8 cellular contexts compared by ENCODE assay signal in the genomic region with DNA sequence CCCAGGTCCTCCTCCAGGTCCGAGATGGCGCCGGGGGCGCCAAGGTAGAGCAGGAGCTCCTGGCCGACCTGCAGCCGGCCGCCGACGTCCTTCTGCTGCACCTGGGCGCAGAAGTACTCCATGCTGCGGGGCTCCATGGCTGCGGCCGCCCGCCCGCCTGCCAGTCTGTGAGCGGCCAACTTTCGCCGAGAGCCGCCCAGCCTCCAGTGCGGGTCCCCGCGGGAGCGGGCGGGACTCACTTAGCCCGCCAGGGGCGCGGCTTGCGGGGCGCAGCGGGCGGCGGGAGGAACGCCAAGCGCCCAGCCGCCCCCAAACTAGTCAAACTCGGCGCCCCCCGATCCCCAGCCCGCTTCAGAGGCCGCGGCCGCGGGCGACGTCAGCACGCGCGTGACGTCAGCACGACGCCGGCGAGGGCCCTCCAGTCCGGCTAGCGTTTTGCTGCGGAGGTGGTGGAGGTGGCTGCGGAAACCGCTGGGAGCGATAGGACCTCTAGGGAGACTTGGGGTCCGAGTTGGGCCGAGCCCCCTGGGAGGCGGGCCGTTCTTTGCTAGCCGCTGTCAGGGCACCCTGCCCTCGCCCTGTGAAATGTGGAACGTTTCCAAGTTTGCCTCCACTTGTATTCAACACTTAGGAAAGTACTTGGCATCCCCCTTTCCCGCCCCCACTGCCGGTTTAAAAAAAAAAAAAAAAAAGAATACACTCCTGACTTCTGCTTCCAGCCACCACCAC. TPM values are rescaled to one million over a fixed set of nuclear protein-coding genes. Genes with fewer than 3 reads are reported as not detected.
DNase-seq lines count a peak whose midpoint lies in the region; ATAC-seq, FAIRE-seq and TF ChIP-seq lines count a peak whose summit lies in the region.

A gene (minus strand): TSS at position 389 of the 729 bp plus-strand sequence. CDS start 252 bp downstream, at position 137.

- intact Hi-C loops in left cardiac atrium (cut with DNase I): loop anchor here in 1 of 2 donors (2.0 to 5.0 kb wide), 2 partner anchors 69 to 81 kb away; no protein-coding TSS in a partner anchor
- intact Hi-C loops in upper lobe of right lung (cut with DNase I): loop anchor here (10.0 kb wide), 1 partner anchor 83 kb away; no protein-coding TSS in a partner anchor

- 0 to 1% (median 0%) methylated on average over 58 to 68 of the region's 68 CpGs for WGBS in adipose tissue, 3 donors

- H3K4me1 ChIP-seq in upper lobe of right lung: peaks cover 12% of the 10 kb centered on the region

- TF ChIP-seq CTCF in progenitor cell of endocrine pancreas (IDR thresholded peaks at IDR 0.05; ENCODE audit: unreplicated experiment): peak; percentile 36
- no peak for TF ChIP-seq CTCF in upper lobe of right lung (IDR thresholded peaks at IDR 0.05)

- H3K27ac Mint-ChIP-seq in T-cell (peak within 1 kb of the TSS; percentile 97 to 99), progenitor cell of endocrine pancreas (peak within 1 kb of the TSS; percentile 98)

- no peaks in the 10 kb centered on the region for H3K27me3 Mint-ChIP-seq in T-cell
- H3K27me3 Mint-ChIP-seq in progenitor cell of endocrine pancreas: peaks cover 12% of the 10 kb centered on the region

- ATAC-seq in HG02763 (IDR thresholded peaks at IDR 0.05; ENCODE audit: unreplicated experiment): peak; percentile 97
- peak; percentile 89 to 93 (median 92) for ATAC-seq in T-cell (replicated peaks in 1 of 4)
- peak; percentile 97 to 98 for ATAC-seq in left cardiac atrium
- ATAC-seq in upper lobe of right lung: peak; percentile 97

- TF ChIP-seq POLR2A in GM12892 (IDR thresholded peaks at IDR 0.05; ENCODE audit: low read depth, low read length): peak; percentile 81

- H3K27ac ChIP-seq in adipose tissue (ENCODE audit: low read depth, low read length) (peak within 1 kb of the TSS; percentile 75), upper lobe of right lung (peak within 1 kb of the TSS; percentile 97)

- H3K36me3 Mint-ChIP-seq in T-cell: no peaks in the 10 kb centered on the region
- no peaks in the 10 kb centered on the region for H3K36me3 Mint-ChIP-seq in progenitor cell of endocrine pancreas (ENCODE audit: insufficient read depth)

- no peaks in the 10 kb centered on the region for H3K27me3 ChIP-seq in upper lobe of right lung

- DNase-seq in GM12892 (ENCODE audit: insufficient read length) (peak; percentile 76), NCI-H1417 (lab: John Stamatoyannopoulos, UW) (peak; percentile 64 to 91 (median 87)), T-cell (peak; percentile 64 to 88 (median 79)), left cardiac atrium (peak; percentile 92), progenitor cell of endocrine pancreas (ENCODE audit: low spot score, unreplicated experiment) (peak; percentile 84), upper lobe of right lung (peak; percentile 96)

- peak; percentile 97 for FAIRE-seq in GM12892 (lab: Jason Lieb, UNC)

- peak within 1 kb of the TSS; percentile 75 for H3K4me3 ChIP-seq in upper lobe of right lung

- H3K9me3 ChIP-seq in upper lobe of right lung: no peaks in the 10 kb centered on the region

- no peaks in the 10 kb centered on the region for H3K36me3 ChIP-seq in upper lobe of right lung

- peak within 1 kb of the TSS in 2 of 3 donors; percentile 97 to 98 for H3K4me3 Mint-ChIP-seq in T-cell
- no peak within 1 kb of the TSS for H3K4me3 Mint-ChIP-seq in progenitor cell of endocrine pancreas (ENCODE audit: low read depth)

- CTCF ChIA-PET in T-cell (lab: Charles Lee): interaction anchor here (0.7 to 1.6 kb wide), 3 partner anchors 56 to 82 kb away, joined by 3 read pairs; no protein-coding TSS in a partner anchor

- POLR2A ChIA-PET in T-cell (lab: Charles Lee): interaction anchor here in 1 of 2 donors (0.7 kb wide), 1 partner anchor 17 kb away, joined by 3 read pairs; no protein-coding TSS in a partner anchor

- H3K4me1 Mint-ChIP-seq in T-cell (peaks cover 0 to 13% (median 12%) of the 10 kb centered on the region in 3 donors), progenitor cell of endocrine pancreas (ENCODE audit: low read depth) (peaks cover 8% of the 10 kb centered on the region)

- H3K9me3 Mint-ChIP-seq in T-cell (no peaks in the 10 kb centered on the region), progenitor cell of endocrine pancreas (ENCODE audit: low read depth) (no peaks in the 10 kb centered on the region)

RNA-seq across cellular contexts. Expression of the gene that starts here (rescaled TPM):
- polyA plus RNA-seq in GM12892 (2012; ENCODE audit: missing spikeins): 13.6 TPM
- total RNA-seq in T-cell (10 to 100 TPM; 54.0 to 80.1 (median 60.5) TPM), left cardiac atrium (10 to 100 TPM; 52.9 to 61.4 TPM), progenitor cell of endocrine pancreas (58.4 and 68.3 TPM in 2 replicates), upper lobe of right lung (64.0 TPM)
- polyA plus RNA-seq in adipose tissue: 10 to 100 TPM in 2 of 3 donors, 1 to 10 TPM in 1; 4.9 to 12.3 (median 10.0) TPM

Comparison
In these comparisons a context has a peak if more than half of its experiments do, and no peak if none do; other contexts are left out.
1. Peak in every context shown above with its lines: DNase-seq, ATAC-seq, H3K4me3 ChIP-seq and H3K27ac ChIP-seq.